In the genomic region with DNA sequence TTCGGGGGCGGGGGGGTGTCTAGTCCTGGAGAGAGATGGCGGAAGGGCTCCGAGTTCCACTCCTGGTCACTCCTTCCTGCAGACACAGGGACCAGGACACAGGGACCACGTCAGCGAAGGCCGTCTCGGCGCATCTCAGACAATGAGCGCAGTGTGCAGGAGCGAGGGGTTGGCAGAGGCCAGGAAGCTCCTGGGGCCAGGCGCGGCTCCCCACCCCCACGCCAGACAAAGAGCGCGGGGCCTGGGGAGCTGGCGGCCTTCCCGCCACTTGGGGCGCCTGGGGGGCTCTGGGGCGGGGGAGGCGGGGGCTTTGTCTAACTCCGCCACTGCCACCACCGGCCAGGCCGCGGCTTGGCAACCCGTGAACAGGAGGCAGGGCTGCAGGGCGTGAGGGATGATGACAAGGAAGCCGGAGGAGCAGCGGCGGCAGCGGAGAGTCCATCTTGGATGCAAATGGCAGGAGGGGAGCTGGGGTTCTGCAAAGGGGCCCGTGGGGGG, we compare ENCODE assay signal across 1 cellular context.
TF ChIP-seq lines count a peak whose summit lies in the region.

No MANE protein-coding gene starts in this region.

TF ChIP-seq in WTC11, 78 proteins besides CTCF, POLR2A, EP300 and RAD21 (continued from another document):
- TF ChIP-seq, protein P1, sequence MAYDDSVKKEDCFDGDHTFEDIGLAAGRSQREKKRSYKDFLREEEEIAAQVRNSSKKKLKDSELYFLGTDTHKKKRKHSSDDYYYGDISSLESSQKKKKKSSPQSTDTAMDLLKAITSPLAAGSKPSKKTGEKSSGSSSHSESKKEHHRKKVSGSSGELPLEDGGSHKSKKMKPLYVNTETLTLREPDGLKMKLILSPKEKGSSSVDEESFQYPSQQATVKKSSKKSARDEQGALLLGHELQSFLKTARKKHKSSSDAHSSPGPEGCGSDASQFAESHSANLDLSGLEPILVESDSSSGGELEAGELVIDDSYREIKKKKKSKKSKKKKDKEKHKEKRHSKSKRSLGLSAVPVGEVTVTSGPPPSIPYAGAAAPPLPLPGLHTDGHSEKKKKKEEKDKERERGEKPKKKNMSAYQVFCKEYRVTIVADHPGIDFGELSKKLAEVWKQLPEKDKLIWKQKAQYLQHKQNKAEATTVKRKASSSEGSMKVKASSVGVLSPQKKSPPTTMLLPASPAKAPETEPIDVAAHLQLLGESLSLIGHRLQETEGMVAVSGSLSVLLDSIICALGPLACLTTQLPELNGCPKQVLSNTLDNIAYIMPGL (CRISPR knock-in tag; IDR thresholded peaks at IDR 0.05), result 0 out of 2 replicates have a peak, but pooled peaks have one; percentile 34
- TF ChIP-seq, protein P2, sequence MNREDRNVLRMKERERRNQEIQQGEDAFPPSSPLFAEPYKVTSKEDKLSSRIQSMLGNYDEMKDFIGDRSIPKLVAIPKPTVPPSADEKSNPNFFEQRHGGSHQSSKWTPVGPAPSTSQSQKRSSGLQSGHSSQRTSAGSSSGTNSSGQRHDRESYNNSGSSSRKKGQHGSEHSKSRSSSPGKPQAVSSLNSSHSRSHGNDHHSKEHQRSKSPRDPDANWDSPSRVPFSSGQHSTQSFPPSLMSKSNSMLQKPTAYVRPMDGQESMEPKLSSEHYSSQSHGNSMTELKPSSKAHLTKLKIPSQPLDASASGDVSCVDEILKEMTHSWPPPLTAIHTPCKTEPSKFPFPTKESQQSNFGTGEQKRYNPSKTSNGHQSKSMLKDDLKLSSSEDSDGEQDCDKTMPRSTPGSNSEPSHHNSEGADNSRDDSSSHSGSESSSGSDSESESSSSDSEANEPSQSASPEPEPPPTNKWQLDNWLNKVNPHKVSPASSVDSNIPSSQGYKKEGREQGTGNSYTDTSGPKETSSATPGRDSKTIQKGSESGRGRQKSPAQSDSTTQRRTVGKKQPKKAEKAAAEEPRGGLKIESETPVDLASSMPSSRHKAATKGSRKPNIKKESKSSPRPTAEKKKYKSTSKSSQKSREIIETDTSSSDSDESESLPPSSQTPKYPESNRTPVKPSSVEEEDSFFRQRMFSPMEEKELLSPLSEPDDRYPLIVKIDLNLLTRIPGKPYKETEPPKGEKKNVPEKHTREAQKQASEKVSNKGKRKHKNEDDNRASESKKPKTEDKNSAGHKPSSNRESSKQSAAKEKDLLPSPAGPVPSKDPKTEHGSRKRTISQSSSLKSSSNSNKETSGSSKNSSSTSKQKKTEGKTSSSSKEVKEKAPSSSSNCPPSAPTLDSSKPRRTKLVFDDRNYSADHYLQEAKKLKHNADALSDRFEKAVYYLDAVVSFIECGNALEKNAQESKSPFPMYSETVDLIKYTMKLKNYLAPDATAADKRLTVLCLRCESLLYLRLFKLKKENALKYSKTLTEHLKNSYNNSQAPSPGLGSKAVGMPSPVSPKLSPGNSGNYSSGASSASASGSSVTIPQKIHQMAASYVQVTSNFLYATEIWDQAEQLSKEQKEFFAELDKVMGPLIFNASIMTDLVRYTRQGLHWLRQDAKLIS (CRISPR knock-in tag; IDR thresholded peaks at IDR 0.05; ENCODE audit: borderline replicate concordance), result no peak
TF ChIP-seq in WTC11: peak in this region for 5.
